In the genomic region with DNA sequence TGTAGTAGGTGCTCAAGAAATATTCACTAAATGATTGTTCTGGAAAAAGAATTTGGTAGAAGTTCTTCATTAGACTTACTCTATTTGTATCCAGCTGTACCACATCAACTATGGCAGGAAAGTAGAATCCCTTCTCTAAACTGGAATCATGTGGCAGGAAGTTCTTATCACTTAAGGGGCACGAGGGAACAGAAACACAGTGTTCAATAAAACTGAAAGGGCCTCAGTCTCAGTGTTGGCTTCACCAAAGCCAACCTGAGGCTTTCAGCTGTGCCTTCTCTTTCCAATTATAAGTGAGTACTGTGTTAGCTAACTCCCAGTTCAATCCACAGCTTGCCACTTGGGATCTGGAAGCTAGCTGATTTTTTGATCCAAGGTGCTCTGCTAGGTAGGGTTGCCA, we compare ENCODE assay signal across 28 cellular contexts.
"Had no signal": no experiment of that assay in that cellular context is flagged by ENCODE, and none has a peak within 500 bp of the region (broad histone marks: within the 10 kb centered on the region; RNA-seq: fewer than 3 reads in every experiment).

No MANE protein-coding gene starts in this region.

- DNase-seq: Kasumi-1, KG1, MG63, NCI-H1048, NCI-H1092 treated with DMSO at 0.1 percent for 48 hours, NCI-H1105 treated with DMSO at 0.1 percent for 48 hours, NCI-H1436, NCI-H146, NCI-H1694, NCI-H187, NCI-H1930, NCI-H2029 treated with DMSO at 0.1 percent for 48 hours, NCI-H2081 treated with DMSO at 0.1 percent for 48 hours, NCI-H2107, NCI-H2171, NCI-H226, NCI-H446 treated with DMSO at 0.1 percent for 48 hours, NCI-H510A, NCI-H524, NCI-H526, NCI-H774, PC-9, SHP77, SIG-M5, SJCRH30, SK-N-SH, SW 1271, T-helper 1 cell had no signal
